9 cellular contexts compared by ENCODE assay signal in the genomic region with DNA sequence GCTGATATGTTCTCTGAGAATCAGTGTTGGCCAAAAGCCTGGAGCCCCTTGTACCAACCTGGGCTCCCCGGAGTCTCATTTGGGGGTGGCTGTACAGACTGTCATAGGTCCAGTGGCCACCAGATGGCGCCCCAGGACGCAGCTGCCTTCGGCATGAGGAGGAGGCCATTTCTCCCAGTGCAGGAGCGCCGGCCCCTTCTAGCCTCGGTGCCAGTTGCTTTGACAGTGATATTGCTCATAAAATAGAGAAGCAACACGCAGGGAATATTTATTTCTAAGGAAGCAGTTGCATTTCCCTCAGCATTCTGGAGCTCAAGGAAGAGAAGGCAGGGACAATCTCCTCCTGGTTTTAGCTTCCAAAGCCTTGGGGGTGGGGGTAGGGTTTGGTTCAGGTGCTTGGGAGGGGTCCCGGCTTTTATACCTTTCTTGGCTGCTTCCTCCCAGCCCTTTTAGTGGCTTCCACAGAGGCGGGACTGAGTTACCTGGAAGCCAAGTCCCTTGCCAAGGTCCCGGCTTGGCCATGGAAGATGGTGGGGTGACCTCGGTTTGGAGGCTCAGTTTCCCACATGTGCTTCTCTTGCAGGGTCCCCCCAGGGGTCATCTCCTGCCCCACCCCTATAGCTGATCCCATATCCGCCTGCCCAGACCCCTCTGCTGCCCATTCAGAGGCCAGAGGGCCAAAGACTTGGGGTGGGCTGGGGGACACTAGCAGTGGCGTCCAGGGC.
A peak's percentile ranks its signal among the peaks of the same experiment; 100 is the strongest.
DNase-seq lines count a peak whose midpoint lies in the region; ATAC-seq, FAIRE-seq and TF ChIP-seq lines count a peak whose summit lies in the region.
"Had no signal": no experiment of that assay in that cellular context is flagged by ENCODE, and none has a peak within 500 bp of the region (broad histone marks: within the 10 kb centered on the region; RNA-seq: fewer than 3 reads in every experiment).

No MANE protein-coding gene starts in this region.

- FAIRE-seq in frontal cortex (lab: Jason Lieb, UNC), result no peak

- no peaks in the 10 kb centered on the region for H3K9me2 ChIP-seq in GM23338 (ENCODE audit: insufficient read depth)

- no peaks in the 10 kb centered on the region for H3F3A ChIP-seq in GM23338 (replicated peaks; ENCODE audit: low read depth)

- H3K79me2 ChIP-seq in GM23338 (replicated peaks; ENCODE audit: insufficient read depth), result no peaks in the 10 kb centered on the region

- H3K4me3 ChIP-seq in GM23338, result no peak overlapping the region
- no peak overlapping the region for H3K4me3 ChIP-seq in thyroid gland (replicated peaks in 1 of 3)

- peak overlapping the region; percentile 90 for H2AFZ ChIP-seq in GM23338

- DNase-seq in D341Med (ENCODE audit: low spot score), result peak; percentile 96
- DNase-seq in GM23338 (ENCODE audit: low spot score), result peak; percentile 92
- peak; percentile 84 for DNase-seq in NAMALWA (ENCODE audit: low spot score)
- DNase-seq in SHP77 treated with DMSO at 0.1 percent for 48 hours (lab: John Stamatoyannopoulos, UW), result peak; percentile 57
- peak; percentile 45 for DNase-seq in activated gamma-delta T cell (lab: John Stamatoyannopoulos, UW)
- peak; percentile 64 to 89 for DNase-seq in frontal cortex (ENCODE audit: low spot score in 2 of 2)
- DNase-seq in osteocyte (ENCODE audit: extremely low spot score, unreplicated experiment), result peak; percentile 95
- DNase-seq in thyroid gland, result peak; percentile 79 to 87

- intact Hi-C loops in thyroid gland (cut with DNase I), result loop anchor here (2.0 to 5.0 kb wide), 2 partner anchors 281 to 748 kb away; no protein-coding TSS in a partner anchor

- H3K27me3 Mint-ChIP-seq in GM23338 (ENCODE audit: insufficient read depth, low read depth, poor library complexity), result peaks cover 12% of the 10 kb centered on the region
- H3K27me3 Mint-ChIP-seq in osteocyte (ENCODE audit: unreplicated experiment), result no peaks in the 10 kb centered on the region
- H3K27me3 Mint-ChIP-seq: activated naive CD8-positive, alpha-beta T cell had no signal

- H3K27ac ChIP-seq in GM23338 (ENCODE audit: low read depth) (no peak overlapping the region), thyroid gland (no peak overlapping the region)

- no peak for TF ChIP-seq POLR2A in thyroid gland (IDR thresholded peaks at IDR 0.05)

- H3K36me3 ChIP-seq in GM23338 (ENCODE audit: insufficient read depth) (no peaks in the 10 kb centered on the region), thyroid gland (no peaks in the 10 kb centered on the region)

- no peaks in the 10 kb centered on the region for H4K20me1 ChIP-seq in GM23338 (replicated peaks; ENCODE audit: insufficient read depth)

- H3K4me1 Mint-ChIP-seq in GM23338 (peaks cover 12% of the 10 kb centered on the region), osteocyte (ENCODE audit: unreplicated experiment) (peaks cover 4% of the 10 kb centered on the region)

- H3K4me2 ChIP-seq in GM23338, result no peak overlapping the region

- no peaks in the 10 kb centered on the region; the same call in 1 of the 2 replicates for H3K4me1 ChIP-seq in GM23338 (ENCODE audit: insufficient read depth)
- peaks cover 0 to 4% of the 10 kb centered on the region in 2 donors for H3K4me1 ChIP-seq in thyroid gland

- no peak overlapping the region for H3K4me3 Mint-ChIP-seq in GM23338
- H3K4me3 Mint-ChIP-seq in osteocyte (ENCODE audit: unreplicated experiment), result no peak overlapping the region
- H3K4me3 Mint-ChIP-seq: activated naive CD8-positive, alpha-beta T cell had no signal

- TF ChIP-seq CTCF in GM23338 (conservative IDR thresholded peaks at IDR 0.05; ENCODE audit: low read depth in 2 of 2) (peak; percentile 94 to 97), osteocyte (IDR thresholded peaks at IDR 0.05) (peak; percentile 99), thyroid gland (IDR thresholded peaks at IDR 0.05) (peak; percentile 81 to 97 (median 94))

- no peaks in the 10 kb centered on the region for H3K9me3 ChIP-seq in thyroid gland

- no peaks in the 10 kb centered on the region for H3K36me3 Mint-ChIP-seq in GM23338 (ENCODE audit: low read depth)
- H3K36me3 Mint-ChIP-seq in osteocyte (ENCODE audit: unreplicated experiment), result no peaks in the 10 kb centered on the region
- H3K36me3 Mint-ChIP-seq: activated naive CD8-positive, alpha-beta T cell had no signal

- no peaks in the 10 kb centered on the region for H3K9me3 Mint-ChIP-seq in GM23338
- H3K9me3 Mint-ChIP-seq in osteocyte (ENCODE audit: unreplicated experiment), result no peaks in the 10 kb centered on the region

- H3K27ac Mint-ChIP-seq in GM23338, result no peak overlapping the region
- H3K27ac Mint-ChIP-seq in osteocyte (ENCODE audit: unreplicated experiment), result no peak overlapping the region
- H3K27ac Mint-ChIP-seq: activated naive CD8-positive, alpha-beta T cell had no signal

- peak; percentile 97 for ATAC-seq in GM23338

- WGBS in thyroid gland, 2 donors, result 23 to 26% methylated on average over 13 to 14 of the region's 14 CpGs

- H3K27me3 ChIP-seq in GM23338 (ENCODE audit: insufficient read depth) (no peaks in the 10 kb centered on the region), thyroid gland (no peaks in the 10 kb centered on the region)

TF ChIP-seq in GM23338, 12 proteins besides CTCF, POLR2A, EP300 and RAD21 (continues in another document):
- TF ChIP-seq JUNB (IDR thresholded peaks at IDR 0.05; ENCODE audit: unreplicated experiment), result no peak
- TF ChIP-seq POLR2AphosphoS5 (IDR thresholded peaks at IDR 0.05; ENCODE audit: low read depth), result no peak
- TF ChIP-seq EZH2phosphoT487 (IDR thresholded peaks at IDR 0.05; ENCODE audit: unreplicated experiment), result no peak
- TF ChIP-seq, protein P1, sequence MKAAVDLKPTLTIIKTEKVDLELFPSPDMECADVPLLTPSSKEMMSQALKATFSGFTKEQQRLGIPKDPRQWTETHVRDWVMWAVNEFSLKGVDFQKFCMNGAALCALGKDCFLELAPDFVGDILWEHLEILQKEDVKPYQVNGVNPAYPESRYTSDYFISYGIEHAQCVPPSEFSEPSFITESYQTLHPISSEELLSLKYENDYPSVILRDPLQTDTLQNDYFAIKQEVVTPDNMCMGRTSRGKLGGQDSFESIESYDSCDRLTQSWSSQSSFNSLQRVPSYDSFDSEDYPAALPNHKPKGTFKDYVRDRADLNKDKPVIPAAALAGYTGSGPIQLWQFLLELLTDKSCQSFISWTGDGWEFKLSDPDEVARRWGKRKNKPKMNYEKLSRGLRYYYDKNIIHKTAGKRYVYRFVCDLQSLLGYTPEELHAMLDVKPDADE (IDR thresholded peaks at IDR 0.05), result no peak
- no peak for TF ChIP-seq EZH2 (IDR thresholded peaks at IDR 0.05; ENCODE audit: low read depth, unreplicated experiment)
- TF ChIP-seq, protein P2, sequence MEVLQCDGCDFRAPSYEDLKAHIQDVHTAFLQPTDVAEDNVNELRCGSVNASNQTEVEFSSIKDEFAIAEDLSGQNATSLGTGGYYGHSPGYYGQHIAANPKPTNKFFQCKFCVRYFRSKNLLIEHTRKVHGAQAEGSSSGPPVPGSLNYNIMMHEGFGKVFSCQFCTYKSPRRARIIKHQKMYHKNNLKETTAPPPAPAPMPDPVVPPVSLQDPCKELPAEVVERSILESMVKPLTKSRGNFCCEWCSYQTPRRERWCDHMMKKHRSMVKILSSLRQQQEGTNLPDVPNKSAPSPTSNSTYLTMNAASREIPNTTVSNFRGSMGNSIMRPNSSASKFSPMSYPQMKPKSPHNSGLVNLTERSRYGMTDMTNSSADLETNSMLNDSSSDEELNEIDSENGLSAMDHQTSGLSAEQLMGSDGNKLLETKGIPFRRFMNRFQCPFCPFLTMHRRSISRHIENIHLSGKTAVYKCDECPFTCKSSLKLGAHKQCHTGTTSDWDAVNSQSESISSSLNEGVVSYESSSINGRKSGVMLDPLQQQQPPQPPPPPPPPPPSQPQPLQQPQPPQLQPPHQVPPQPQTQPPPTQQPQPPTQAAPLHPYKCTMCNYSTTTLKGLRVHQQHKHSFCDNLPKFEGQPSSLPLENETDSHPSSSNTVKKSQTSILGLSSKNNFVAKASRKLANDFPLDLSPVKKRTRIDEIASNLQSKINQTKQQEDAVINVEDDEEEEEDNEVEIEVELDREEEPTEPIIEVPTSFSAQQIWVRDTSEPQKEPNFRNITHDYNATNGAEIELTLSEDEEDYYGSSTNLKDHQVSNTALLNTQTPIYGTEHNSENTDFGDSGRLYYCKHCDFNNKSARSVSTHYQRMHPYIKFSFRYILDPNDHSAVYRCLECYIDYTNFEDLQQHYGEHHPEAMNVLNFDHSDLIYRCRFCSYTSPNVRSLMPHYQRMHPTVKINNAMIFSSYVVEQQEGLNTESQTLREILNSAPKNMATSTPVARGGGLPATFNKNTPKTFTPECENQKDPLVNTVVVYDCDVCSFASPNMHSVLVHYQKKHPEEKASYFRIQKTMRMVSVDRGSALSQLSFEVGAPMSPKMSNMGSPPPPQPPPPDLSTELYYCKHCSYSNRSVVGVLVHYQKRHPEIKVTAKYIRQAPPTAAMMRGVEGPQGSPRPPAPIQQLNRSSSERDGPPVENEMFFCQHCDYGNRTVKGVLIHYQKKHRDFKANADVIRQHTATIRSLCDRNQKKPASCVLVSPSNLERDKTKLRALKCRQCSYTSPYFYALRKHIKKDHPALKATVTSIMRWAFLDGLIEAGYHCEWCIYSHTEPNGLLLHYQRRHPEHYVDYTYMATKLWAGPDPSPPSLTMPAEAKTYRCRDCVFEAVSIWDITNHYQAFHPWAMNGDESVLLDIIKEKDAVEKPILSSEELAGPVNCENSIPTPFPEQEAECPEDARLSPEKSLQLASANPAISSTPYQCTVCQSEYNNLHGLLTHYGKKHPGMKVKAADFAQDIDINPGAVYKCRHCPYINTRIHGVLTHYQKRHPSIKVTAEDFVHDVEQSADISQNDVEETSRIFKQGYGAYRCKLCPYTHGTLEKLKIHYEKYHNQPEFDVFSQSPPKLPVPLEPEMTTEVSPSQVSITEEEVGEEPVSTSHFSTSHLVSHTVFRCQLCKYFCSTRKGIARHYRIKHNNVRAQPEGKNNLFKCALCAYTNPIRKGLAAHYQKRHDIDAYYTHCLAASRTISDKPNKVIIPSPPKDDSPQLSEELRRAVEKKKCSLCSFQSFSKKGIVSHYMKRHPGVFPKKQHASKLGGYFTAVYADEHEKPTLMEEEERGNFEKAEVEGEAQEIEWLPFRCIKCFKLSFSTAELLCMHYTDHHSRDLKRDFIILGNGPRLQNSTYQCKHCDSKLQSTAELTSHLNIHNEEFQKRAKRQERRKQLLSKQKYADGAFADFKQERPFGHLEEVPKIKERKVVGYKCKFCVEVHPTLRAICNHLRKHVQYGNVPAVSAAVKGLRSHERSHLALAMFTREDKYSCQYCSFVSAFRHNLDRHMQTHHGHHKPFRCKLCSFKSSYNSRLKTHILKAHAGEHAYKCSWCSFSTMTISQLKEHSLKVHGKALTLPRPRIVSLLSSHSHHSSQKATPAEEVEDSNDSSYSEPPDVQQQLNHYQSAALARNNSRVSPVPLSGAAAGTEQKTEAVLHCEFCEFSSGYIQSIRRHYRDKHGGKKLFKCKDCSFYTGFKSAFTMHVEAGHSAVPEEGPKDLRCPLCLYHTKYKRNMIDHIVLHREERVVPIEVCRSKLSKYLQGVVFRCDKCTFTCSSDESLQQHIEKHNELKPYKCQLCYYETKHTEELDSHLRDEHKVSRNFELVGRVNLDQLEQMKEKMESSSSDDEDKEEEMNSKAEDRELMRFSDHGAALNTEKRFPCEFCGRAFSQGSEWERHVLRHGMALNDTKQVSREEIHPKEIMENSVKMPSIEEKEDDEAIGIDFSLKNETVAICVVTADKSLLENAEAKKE (CRISPR knock-in tag; IDR thresholded peaks at IDR 0.05), result no peak
- no peak for TF ChIP-seq NANOG (IDR thresholded peaks at IDR 0.05; ENCODE audit: borderline replicate concordance)

Comparison
In these comparisons a context has a peak if more than half of its experiments do, and no peak if none do; other contexts are left out.
1. DNase-seq: peak in every context shown above with its lines; median percentile 96 in D341Med; 95 in osteocyte; 92 in GM23338; 84 in NAMALWA; 83 in thyroid gland; 76 in frontal cortex; 57 in SHP77 treated with DMSO at 0.1 percent for 48 hours; 45 in activated gamma-delta T cell.